ENCODE assay signal across 26 cellular contexts in the genomic region with DNA sequence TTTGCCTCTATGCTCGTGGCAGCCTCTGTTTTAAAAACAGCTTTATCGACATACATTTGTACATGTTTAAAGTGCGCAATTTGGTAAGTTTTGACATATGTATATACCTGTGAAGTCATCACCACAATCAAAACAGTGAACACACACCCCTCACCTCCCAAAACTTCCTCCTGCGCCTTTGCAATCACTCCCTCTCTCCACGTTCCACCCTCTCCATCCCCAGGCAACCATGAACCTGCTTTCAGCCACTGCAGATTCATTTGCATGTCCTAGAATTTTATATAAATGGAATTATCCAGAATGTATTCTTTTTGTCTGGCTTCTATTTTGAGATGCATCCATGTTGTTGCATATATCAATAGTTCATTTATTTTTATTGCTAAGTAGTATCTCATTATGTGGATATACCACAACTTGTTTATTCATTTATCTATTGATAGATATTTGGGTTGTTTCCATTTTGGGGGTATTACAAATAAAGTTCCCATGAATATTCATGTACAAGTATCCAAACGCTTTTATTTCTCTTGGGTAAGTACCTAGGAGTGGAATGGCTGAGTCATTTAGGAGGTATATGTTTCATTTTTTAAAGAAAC. TPM values are rescaled to one million over a fixed set of nuclear protein-coding genes. Genes with fewer than 3 reads are reported as not detected.
DNase-seq lines count a peak whose midpoint lies in the region; ATAC-seq, FAIRE-seq and TF ChIP-seq lines count a peak whose summit lies in the region.
"Had no signal": no experiment of that assay in that cellular context is flagged by ENCODE, and none has a peak within 500 bp of the region (broad histone marks: within the 10 kb centered on the region; RNA-seq: fewer than 3 reads in every experiment).

No MANE protein-coding gene starts in this region.

- H3K36me3 ChIP-seq in HepG2 (replicated peaks in 1 of 2; ENCODE audit: control insufficient read depth in 1 of 2, insufficient read depth in 2 of 2, low read length in 2 of 2): no peaks in the 10 kb centered on the region
- H3K36me3 ChIP-seq in right lobe of liver: no peaks in the 10 kb centered on the region

- H3K27me3 Mint-ChIP-seq in glutamatergic neuron (ENCODE audit: unreplicated experiment): peaks cover 16% of the 10 kb centered on the region

- H3K27ac Mint-ChIP-seq in glutamatergic neuron (ENCODE audit: unreplicated experiment): peak overlapping the region; percentile 82
- H3K27ac Mint-ChIP-seq: CD4-positive, alpha-beta memory T cell; H9; HFFc6 had no signal

- no peaks in the 10 kb centered on the region for H4K20me1 ChIP-seq in HepG2 (ENCODE audit: insufficient read depth, low read length)

- DNase-seq in HepG2 (ENCODE audit: low spot score): no peak
- DNase-seq in right lobe of liver: no peak
- DNase-seq in glutamatergic neuron: no peak
- no peak for DNase-seq in SW 1271 (lab: John Stamatoyannopoulos, UW)
- no peak for DNase-seq in H4 (ENCODE audit: low spot score)
- DNase-seq: 8988T; ACHN; AML-193; C1 segment of cervical spinal cord; Calu3; CD4-positive, alpha-beta memory T cell; COR-L47; DMS53; DMS79 treated with DMSO at 0.1 percent for 48 hours; GF-D8; GOT3; H9; HFFc6 had no signal

- ATAC-seq in HepG2: no peak
- no peak for ATAC-seq in right lobe of liver
- ATAC-seq in HG03432 (IDR thresholded peaks at IDR 0.05; ENCODE audit: unreplicated experiment): no peak
- ATAC-seq: HCT116 had no signal

- 62% methylated on average over 6 of the region's 6 CpGs for WGBS in HepG2 (ENCODE audit: low lambda C conversion rate)
- WGBS in right lobe of liver (ENCODE audit: insufficient coverage, low coverage, low lambda C conversion rate, missing lambda C conversion rate): 64% methylated on average over 6 of the region's 6 CpGs

- H3K27ac ChIP-seq in HepG2 (ENCODE audit: extremely low read length, insufficient read depth, low read length): no peak overlapping the region
- no peak overlapping the region for H3K27ac ChIP-seq in right lobe of liver
- 0 out of 2 replicates have a peak overlapping the region, but pooled peaks have one; percentile 35 for H3K27ac ChIP-seq in VCaP
- H3K27ac ChIP-seq: A549 had no signal

- no peak overlapping the region for H2AFZ ChIP-seq in HepG2 (ENCODE audit: low read length)

- peaks cover 28% of the 10 kb centered on the region for H3K4me1 Mint-ChIP-seq in glutamatergic neuron (ENCODE audit: low read depth, unreplicated experiment)

- H3K27me3 ChIP-seq in HepG2 (ENCODE audit: control insufficient read depth in 1 of 2, insufficient read depth in 2 of 2, low read length in 2 of 2) (peaks cover 0 to 13% of the 10 kb centered on the region in 2 experiments; a peak in 3 of 5 replicates), right lobe of liver (no peaks in the 10 kb centered on the region)

- POLR2A ChIA-PET in HepG2 (lab: Yijun Ruan, JAX): no interaction called here

- H3K4me3 Mint-ChIP-seq in glutamatergic neuron (ENCODE audit: unreplicated experiment): peak overlapping the region; percentile 13
- H3K4me3 Mint-ChIP-seq: H9, HFFc6 had no signal

- H3K4me3 ChIP-seq in HepG2 (replicated peaks in 1 of 3; ENCODE audit: insufficient read depth in 1 of 3, low read depth in 2 of 3, low read length in 3 of 3): no peak overlapping the region
- H3K4me3 ChIP-seq in right lobe of liver: no peak overlapping the region
- H3K4me3 ChIP-seq: A549 had no signal

- no peaks in the 10 kb centered on the region for H3K79me2 ChIP-seq in HepG2 (ENCODE audit: insufficient read depth, low read length)

- H3K4me1 ChIP-seq in HepG2 (ENCODE audit: insufficient read depth, low read length): peaks cover 43% of the 10 kb centered on the region
- H3K4me1 ChIP-seq in right lobe of liver: no peaks in the 10 kb centered on the region
- H3K4me1 ChIP-seq: A549 had no signal

- TF ChIP-seq POLR2A in HepG2 (IDR thresholded peaks at IDR 0.05; ENCODE audit: insufficient read depth in 1 of 2, low read depth in 2 of 2, low read length in 2 of 2) (no peak), right lobe of liver (IDR thresholded peaks at IDR 0.05) (no peak)

- H3K9me3 ChIP-seq in HepG2 (ENCODE audit: low read length): no peaks in the 10 kb centered on the region
- H3K9me3 ChIP-seq in right lobe of liver: no peaks in the 10 kb centered on the region
- H3K9me3 ChIP-seq: A549 had no signal

- no peak overlapping the region for H3K9ac ChIP-seq in HepG2 (ENCODE audit: insufficient read depth, low read depth, low read length)

- H3K9me3 Mint-ChIP-seq in glutamatergic neuron (ENCODE audit: unreplicated experiment): peaks cover 2% of the 10 kb centered on the region
- H3K9me3 Mint-ChIP-seq: HFFc6 had no signal

- TF ChIP-seq EP300 in HepG2 (IDR thresholded peaks at IDR 0.05; ENCODE audit: low read depth in 2 of 2, low read length in 2 of 2) (no peak), HepG2 (CRISPR knock-in tag; IDR thresholded peaks at IDR 0.05; ENCODE audit: borderline replicate concordance) (no peak)

- in situ Hi-C loops in HepG2 (cut with HindIII; ENCODE audit: extremely low pct_ligation_motif_present, low pct_unique_long_range_greater_than_20kb): no loop called here

- H3K36me3 Mint-ChIP-seq in glutamatergic neuron (ENCODE audit: unreplicated experiment): no peaks in the 10 kb centered on the region
- H3K36me3 Mint-ChIP-seq: CD4-positive, alpha-beta memory T cell had no signal

- no peak for TF ChIP-seq RAD21 in HepG2 (CRISPR knock-in tag; IDR thresholded peaks at IDR 0.05)

- no TSS peak for BruUV-seq in HepG2 (replicated peaks; lab: Mats Ljungman, UMichigan)

- H3K4me2 ChIP-seq in HepG2 (ENCODE audit: low read depth, low read length): peak overlapping the region; percentile 44
- H3K4me2 ChIP-seq: A549 had no signal

- FAIRE-seq in HepG2 (lab: Jason Lieb, UNC): no peak
- FAIRE-seq: A549, GM12891, GM18507 had no signal

- TF ChIP-seq CTCF in HepG2 (CRISPR knock-in tag; IDR thresholded peaks at IDR 0.05): no peak
- TF ChIP-seq CTCF in right lobe of liver (IDR thresholded peaks at IDR 0.05): no peak
- TF ChIP-seq CTCF in VCaP (conservative IDR thresholded peaks at IDR 0.05): no peak
- no peak for TF ChIP-seq CTCF in glutamatergic neuron (IDR thresholded peaks at IDR 0.05; ENCODE audit: partially characterized antibody, unreplicated experiment)

- CTCF ChIA-PET in HepG2 (lab: Yijun Ruan, JAX; ENCODE audit: low intra/inter-chr PET ratio, low total read pairs): no interaction called here

- intact Hi-C loops in HepG2 (cut with micrococcal nuclease; ENCODE audit: unreplicated experiment): no loop called here
- intact Hi-C loops in right lobe of liver (cut with DNase I): no loop called here

TF ChIP-seq in HepG2, 621 proteins besides CTCF, POLR2A, EP300 and RAD21 (continues in another document):
- TF ChIP-seq DR1 (CRISPR knock-in tag; IDR thresholded peaks at IDR 0.05): no peak
- no peak for TF ChIP-seq ZNF121 (CRISPR knock-in tag; IDR thresholded peaks at IDR 0.05)
- no peak for TF ChIP-seq NR2F2 (IDR thresholded peaks at IDR 0.05; ENCODE audit: borderline replicate concordance, low read depth)
- TF ChIP-seq, protein P1, sequence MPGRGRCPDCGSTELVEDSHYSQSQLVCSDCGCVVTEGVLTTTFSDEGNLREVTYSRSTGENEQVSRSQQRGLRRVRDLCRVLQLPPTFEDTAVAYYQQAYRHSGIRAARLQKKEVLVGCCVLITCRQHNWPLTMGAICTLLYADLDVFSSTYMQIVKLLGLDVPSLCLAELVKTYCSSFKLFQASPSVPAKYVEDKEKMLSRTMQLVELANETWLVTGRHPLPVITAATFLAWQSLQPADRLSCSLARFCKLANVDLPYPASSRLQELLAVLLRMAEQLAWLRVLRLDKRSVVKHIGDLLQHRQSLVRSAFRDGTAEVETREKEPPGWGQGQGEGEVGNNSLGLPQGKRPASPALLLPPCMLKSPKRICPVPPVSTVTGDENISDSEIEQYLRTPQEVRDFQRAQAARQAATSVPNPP (CRISPR knock-in tag; IDR thresholded peaks at IDR 0.05): no peak

RNA-seq across cellular contexts. Expression of a gene that starts 15.5 kb away (rescaled TPM):
- total RNA-seq in HepG2 (2016; rRNA removed; fragmentation: Illumina TruSeq; extraction: Trizol) (not detected in 2 replicates), right lobe of liver (under 1 TPM in 2 of 6 experiments, not detected in 4; 0.18 to 0.25 TPM), glutamatergic neuron (ENCODE audit: unreplicated experiment) (663 TPM)
- not detected in 2 replicates for total RNA-seq in HepG2 (2016; cell fraction: cytosol; rRNA removed; fragmentation: Illumina TruSeq; extraction: Trizol; ENCODE audit: low read depth)
- total RNA-seq in HepG2 (2016; cell fraction: insoluble cytoplasmic fraction; rRNA removed; fragmentation: Illumina TruSeq; extraction: Trizol): not detected in 2 replicates
- not detected in 2 replicates for total RNA-seq in HepG2 (2016; cell fraction: membrane; rRNA removed; fragmentation: Illumina TruSeq; extraction: Trizol)
- total RNA-seq in HepG2 (2016; cell fraction: nucleus; rRNA removed; fragmentation: Illumina TruSeq; extraction: Trizol): not detected in 2 replicates
- polyA plus RNA-seq in HepG2 (2011; rRNA removed): not detected in 2 replicates
- polyA plus RNA-seq in HepG2 (2011; cell fraction: cytosol; rRNA removed): not detected in 2 replicates
- not detected in 2 replicates for polyA plus RNA-seq in HepG2 (2011; cell fraction: nucleus; rRNA removed)
- polyA plus RNA-seq in HepG2 (2012): not detected in 2 replicates
- not detected in 2 replicates for polyA plus RNA-seq in HepG2 (2016; cell fraction: cytosol; fragmentation: Illumina TruSeq; extraction: Trizol; ENCODE audit: low read depth)
- polyA plus RNA-seq in HepG2 (2016; cell fraction: insoluble cytoplasmic fraction; fragmentation: Illumina TruSeq; extraction: Trizol; ENCODE audit: low read depth): not detected in 2 replicates
- not detected in 2 replicates for polyA plus RNA-seq in HepG2 (2016; cell fraction: membrane; fragmentation: Illumina TruSeq; extraction: Trizol; ENCODE audit: low read depth)
- not detected in 2 replicates for polyA plus RNA-seq in HepG2 (2016; cell fraction: nucleus; fragmentation: Illumina TruSeq; extraction: Trizol; ENCODE audit: insufficient read depth, low read depth)
- 0.44 TPM in 1 of 2 replicates, not detected in the other for polyA minus RNA-seq in HepG2 (2011; rRNA and poly(A)+ RNA removed; ENCODE audit: low replicate concordance)
- not detected in 2 replicates for polyA minus RNA-seq in HepG2 (2011; cell fraction: cytosol; rRNA and poly(A)+ RNA removed)
- polyA minus RNA-seq in HepG2 (2011; cell fraction: nucleus; rRNA and poly(A)+ RNA removed): not detected in 2 replicates
- total RNA-seq in H4 (2014; rRNA removed; shearing (Covaris generic)): not detected in 2 replicates
- total RNA-seq: CD4-positive, alpha-beta memory T cell; Daoy; HFFc6 had no signal
- polyA plus RNA-seq: BJ; CD4-positive, alpha-beta memory T cell had no signal

Comparison
In these comparisons a context has a peak if more than half of its experiments do, and no peak if none do; other contexts are left out.
1. RNA of a gene that starts 15.5 kb away (total RNA-seq): 663 TPM in glutamatergic neuron (single experiment); 0.18 to 0.25 TPM in right lobe of liver, not detected in HepG2 and not detected in H4; every median in the first group is over 100 times any median in the second.